ENCODE assay signal across 24 cellular contexts in the genomic region with DNA sequence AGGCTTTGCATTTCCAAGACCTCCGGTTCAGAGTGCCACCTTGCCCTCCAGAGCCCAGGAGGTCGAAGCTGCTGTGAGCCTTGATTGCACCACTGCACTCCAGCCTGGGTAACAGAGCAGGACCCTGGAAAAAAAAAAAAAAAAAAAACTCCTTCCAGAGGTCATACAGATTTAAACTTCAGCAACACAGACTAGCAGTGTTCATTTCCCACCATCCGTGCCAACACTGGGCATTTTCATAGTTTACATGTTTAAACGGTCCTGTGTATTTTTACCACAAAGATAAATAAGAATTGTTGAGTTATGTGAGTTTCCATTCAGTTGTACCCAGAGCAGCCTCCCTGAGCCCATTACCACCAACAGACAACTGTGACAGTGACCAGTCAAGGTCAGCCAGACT. TPM values are rescaled to one million over a fixed set of nuclear protein-coding genes. Genes with fewer than 3 reads are reported as not detected.
DNase-seq lines count a peak whose midpoint lies in the region; ATAC-seq, FAIRE-seq and TF ChIP-seq lines count a peak whose summit lies in the region.
"Had no signal": no experiment of that assay in that cellular context is flagged by ENCODE, and none has a peak within 500 bp of the region (broad histone marks: within the 10 kb centered on the region; RNA-seq: fewer than 3 reads in every experiment).

No MANE protein-coding gene starts in this region.

- H3K14ac ChIP-seq in trophoblast cell (ENCODE audit: low read length), result no peak overlapping the region

- H3K36me3 ChIP-seq in BLaER1, result no peaks in the 10 kb centered on the region
- no peaks in the 10 kb centered on the region for H3K36me3 ChIP-seq in K562 (ENCODE audit: control insufficient read depth, insufficient read depth, low read length)
- H3K36me3 ChIP-seq in trophoblast cell (ENCODE audit: control insufficient read depth in 1 of 2, insufficient read depth in 2 of 2, low read length in 2 of 2), result no peaks in the 10 kb centered on the region
- H3K36me3 ChIP-seq in psoas muscle (ENCODE audit: insufficient read depth in 1 of 2, low read depth in 1 of 2), result no peaks in the 10 kb centered on the region
- H3K36me3 ChIP-seq: BE2C, HAP-1 had no signal

- no peak overlapping the region for H4K8ac ChIP-seq in trophoblast cell (ENCODE audit: low read depth, low read length)

- H4K91ac ChIP-seq in trophoblast cell (ENCODE audit: low read depth, low read length), result peak overlapping the region; percentile 39

- H3K9me3 ChIP-seq in BLaER1 (no peaks in the 10 kb centered on the region), K562 (replicated peaks; ENCODE audit: control insufficient read depth, insufficient read depth, low read depth, low read length) (peaks cover 5% of the 10 kb centered on the region; the same call in 1 of the 2 replicates), trophoblast cell (ENCODE audit: insufficient read depth, low read depth, low read length) (peaks cover 5% of the 10 kb centered on the region), psoas muscle (no peaks in the 10 kb centered on the region)
- H3K9me3 ChIP-seq: A549, BE2C, Caco-2, HAP-1 had no signal

- TF ChIP-seq POLR2A in K562 (conservative IDR thresholded peaks at IDR 0.05) (no peak), GM12892 (IDR thresholded peaks at IDR 0.05; ENCODE audit: low read depth, low read length) (no peak)

- no peak overlapping the region for H3K23ac ChIP-seq in trophoblast cell (ENCODE audit: low read length)

- POLR2A ChIA-PET in K562 (lab: Yijun Ruan, JAX), result interaction anchor here (0.6 to 1.0 kb wide), 4 partner anchors 24 to 236 kb away, joined by 3 read pairs; no protein-coding TSS in a partner anchor

- H3K18ac ChIP-seq in trophoblast cell (ENCODE audit: low read length), result no peak overlapping the region

- peak overlapping the region; percentile 33 for H2BK12ac ChIP-seq in trophoblast cell (ENCODE audit: low read length)

- TF ChIP-seq CTCF in K562 (IDR thresholded peaks at IDR 0.05 in 2 of 3, conservative IDR thresholded peaks at IDR 0.05 in 1 of 3; ENCODE audit: insufficient read depth in 2 of 3, low read depth in 1 of 3, low read length in 3 of 3), result no peak
- no peak for TF ChIP-seq CTCF in psoas muscle (IDR thresholded peaks at IDR 0.05)

- no peak overlapping the region for H2BK5ac ChIP-seq in trophoblast cell (ENCODE audit: low read depth, low read length, poor library complexity)

- H3K4ac ChIP-seq in trophoblast cell (ENCODE audit: low read depth, low read length), result no peak overlapping the region

- DNase-seq in RPMI7951 (ENCODE audit: low read depth) (peak; percentile 24), K562 (ENCODE audit: extremely low read depth in 1 of 4, low spot score in 3 of 4) (no peak), trophoblast cell (no peak), GM12892 (ENCODE audit: insufficient read length) (no peak), psoas muscle (no peak), NAMALWA (ENCODE audit: low spot score) (no peak)
- DNase-seq: 8988T; ACHN; AML-193; BE2C; Caco-2; CD4-positive, CD25-positive, alpha-beta regulatory T cell; CD8-positive, alpha-beta T cell; DMS153; DND-41; GOT3; HFFc6 had no signal

- in situ Hi-C loops in K562 (cut with MboI), result no loop called here

- FAIRE-seq in K562 (lab: Jason Lieb, UNC), result no peak
- FAIRE-seq in GM12892 (lab: Jason Lieb, UNC), result no peak
- FAIRE-seq: A549, G401.6, GM18507, H54 had no signal

- ATAC-seq in K562 (no peak), psoas muscle (no peak)
- ATAC-seq: A549; CD8-positive, alpha-beta T cell had no signal

- intact Hi-C loops in K562 (cut with micrococcal nuclease), result no loop called here
- intact Hi-C loops in psoas muscle (cut with DNase I), result no loop called here

- TF ChIP-seq EP300 in K562 (IDR thresholded peaks at IDR 0.05; ENCODE audit: low read length), result no peak

- H2BK120ac ChIP-seq in trophoblast cell (ENCODE audit: insufficient read depth, low read length, poor library complexity), result peak overlapping the region; percentile 10

- H4K12ac ChIP-seq in trophoblast cell (ENCODE audit: low read depth, low read length), result no peak overlapping the region

- BruUV-seq in K562 (replicated peaks; lab: Mats Ljungman, UMichigan), result no TSS peak

- H3K9me1 ChIP-seq in K562 (ENCODE audit: control insufficient read depth, insufficient read depth, low read length), result no peaks in the 10 kb centered on the region

- peaks cover 24% of the 10 kb centered on the region for H3K79me1 ChIP-seq in trophoblast cell (ENCODE audit: low read length)

- WGBS in K562 (ENCODE audit: insufficient coverage, low coverage, missing lambda C conversion rate), result 17% methylated on average over 4 of the region's 4 CpGs
- WGBS in trophoblast cell (ENCODE audit: extremely low coverage, insufficient coverage, insufficient read length), result no CpG with 5 or more reads among the region's 4 CpGs
- 77 to 88% (median 82%) methylated on average over 4 of the region's 4 CpGs for WGBS in psoas muscle, 3 donors

- no peak overlapping the region for H3K9ac ChIP-seq in BLaER1
- no peak overlapping the region for H3K9ac ChIP-seq in K562 (ENCODE audit: insufficient read depth in 1 of 2, low read depth in 2 of 2, low read length in 2 of 2)
- H3K9ac ChIP-seq in trophoblast cell (ENCODE audit: low read length), result no peak overlapping the region

- H4K20me1 ChIP-seq in BLaER1 (peaks cover 20% of the 10 kb centered on the region), K562 (replicated peaks; ENCODE audit: control insufficient read depth, insufficient read depth, low read length) (peaks cover 5% of the 10 kb centered on the region)

- H3K4me3 ChIP-seq in BLaER1 (no peak overlapping the region), K562 (no peak overlapping the region), trophoblast cell (ENCODE audit: low read depth, low read length) (no peak overlapping the region), psoas muscle (no peak overlapping the region)
- H3K4me3 ChIP-seq: A549, HAP-1 had no signal

- H3K27ac ChIP-seq in BLaER1 (no peak overlapping the region), K562 (ENCODE audit: extremely low read depth, low read depth, low read length) (no peak overlapping the region), trophoblast cell (ENCODE audit: low read depth, low read length) (no peak overlapping the region), psoas muscle (no peak overlapping the region)
- H3K27ac ChIP-seq: A549, C4-2B had no signal

- H3K4me1 ChIP-seq in BLaER1, result peaks cover 30% of the 10 kb centered on the region
- peaks cover 3 to 23% of the 10 kb centered on the region in 2 experiments; a peak in 2 of 5 replicates for H3K4me1 ChIP-seq in K562 (replicated peaks in 1 of 2; ENCODE audit: control insufficient read depth in 2 of 2, insufficient read depth in 2 of 2, low read length in 2 of 2)
- H3K4me1 ChIP-seq in trophoblast cell (ENCODE audit: control insufficient read depth in 1 of 2, insufficient read depth in 2 of 2, low read length in 2 of 2), result peaks cover 9 to 20% of the 10 kb centered on the region in 2 experiments
- no peaks in the 10 kb centered on the region for H3K4me1 ChIP-seq in psoas muscle
- H3K4me1 ChIP-seq: A549, BE2C, Caco-2, HAP-1 had no signal

- H3K4me2 ChIP-seq in BLaER1 (peak overlapping the region; percentile 61), K562 (ENCODE audit: insufficient read depth, low read length) (no peak overlapping the region), trophoblast cell (ENCODE audit: low read length) (no peak overlapping the region)
- H3K4me2 ChIP-seq: A549 had no signal

- CTCF ChIA-PET in K562 (lab: Yijun Ruan, JAX; ENCODE audit: low intra/inter-chr PET ratio), result interaction anchor here (0.7 to 2.8 kb wide), 3 partner anchors 36 to 339 kb away, joined by 4 to 21 read pairs (median 8); no protein-coding TSS in a partner anchor

- no peak for TF ChIP-seq RAD21 in K562 (CRISPR knock-in tag; conservative IDR thresholded peaks at IDR 0.05 in 1 of 2, IDR thresholded peaks at IDR 0.05 in 1 of 2)

- no peak overlapping the region for H2AFZ ChIP-seq in K562 (ENCODE audit: low read depth, low read length)
- no peak overlapping the region for H2AFZ ChIP-seq in trophoblast cell (ENCODE audit: insufficient read depth, low read length, poor library complexity)

- H2AK5ac ChIP-seq in trophoblast cell (ENCODE audit: low read length), result no peak overlapping the region

- H3K27me3 ChIP-seq in BLaER1 (peaks cover 11% of the 10 kb centered on the region; the same call in 1 of the 2 replicates), K562 (ENCODE audit: control insufficient read depth in 2 of 2, insufficient read depth in 2 of 2, low read length in 2 of 2) (peaks cover 14 to 24% of the 10 kb centered on the region in 2 experiments; a peak in 4 of 5 replicates), trophoblast cell (ENCODE audit: insufficient read depth, low read length) (no peaks in the 10 kb centered on the region), psoas muscle (ENCODE audit: insufficient read depth in 3 of 3, low read length in 2 of 3) (no peaks in the 10 kb centered on the region)
- H3K27me3 ChIP-seq: BE2C had no signal

- H3K79me2 ChIP-seq in K562 (ENCODE audit: control insufficient read depth, insufficient read depth, low read length) (no peaks in the 10 kb centered on the region), trophoblast cell (ENCODE audit: control insufficient read depth, insufficient read depth, low read length, poor library complexity) (no peaks in the 10 kb centered on the region)

TF ChIP-seq in K562, 482 proteins besides CTCF, POLR2A, EP300 and RAD21 (continues in another document):
- TF ChIP-seq RBM25 (IDR thresholded peaks at IDR 0.05; ENCODE audit: low read depth, low read length, severe bottlenecking), result peak; percentile 92

RNA-seq across cellular contexts. Expression of a gene that starts 50.4 kb away (rescaled TPM):
- 41.7 and 46.4 TPM in 2 replicates for total RNA-seq in RPMI7951 (2014; rRNA removed; shearing (Covaris generic))
- total RNA-seq in K562 (2011; cell fraction: chromatin; rRNA removed; ENCODE audit: low replicate concordance), result 116 and 182 TPM in 2 replicates
- total RNA-seq in K562 (2011; cell fraction: nucleolus; rRNA removed), result 70.2 and 72.6 TPM in 2 replicates
- 82.7 and 89.1 TPM in 2 replicates for total RNA-seq in K562 (2011; cell fraction: nucleoplasm; rRNA removed)
- total RNA-seq in K562 (2014; rRNA removed) (37.4 and 42.5 TPM in 2 replicates), K562 (2014; rRNA removed; fragmentation: Illumina TruSeq; extraction: Trizol) (37.2 and 38.1 TPM in 2 replicates), K562 (2015; rRNA removed; fragmentation: Illumina TruSeq; extraction: Trizol) (44.5 and 44.6 TPM in 2 replicates), K562 (2021) (45.7 and 47.0 TPM in 2 replicates), psoas muscle (10 to 100 TPM; 33.2 to 52.3 (median 44.8) TPM)
- polyA plus RNA-seq in K562 (2011; rRNA removed) (36.5 and 42.5 TPM in 2 replicates), K562 (2014; fragmentation: Illumina TruSeq; extraction: Trizol) (48.2 and 49.7 TPM in 2 replicates), K562 (2014; fragmentation: Nextera tagmentation; extraction: Ambion mirVana) (1 to 10 TPM; 1.7 to 1.8 TPM), K562 (2014; rRNA removed) (31.3 and 39.8 TPM in 2 replicates), psoas muscle (10 to 100 TPM; 19.7 to 96.0 (median 26.6) TPM)
- 43.9 and 59.7 TPM in 2 replicates for polyA plus RNA-seq in K562 (2011; cell fraction: cytosol; rRNA removed)
- polyA plus RNA-seq in K562 (2011; cell fraction: nucleus; rRNA removed), result 78.8 and 96.8 TPM in 2 replicates
- 37.6 and 39.5 TPM in 2 replicates for polyA plus RNA-seq in K562 (2012)
- 22.4 and 22.5 TPM in 2 replicates for polyA minus RNA-seq in K562 (2011; rRNA and poly(A)+ RNA removed)
- polyA minus RNA-seq in K562 (2011; cell fraction: cytosol; rRNA and poly(A)+ RNA removed), result 14.8 and 19.9 TPM in 2 replicates
- polyA minus RNA-seq in K562 (2011; cell fraction: nucleus; rRNA and poly(A)+ RNA removed), result 17.2 and 23.5 TPM in 2 replicates
- polyA plus RNA-seq in trophoblast cell (2013), result 46.3 and 46.6 TPM in 2 replicates
- 18.7 TPM for polyA plus RNA-seq in GM12892 (2012; ENCODE audit: missing spikeins)
